Comparison of ENCODE assay signal across 23 cellular contexts in genomic region chr1:57784356-57784755, GRCh38.
"Had no signal": no experiment of that assay in that cellular context is flagged by ENCODE, and none has a peak within 500 bp of the region (broad histone marks: within the 10 kb centered on the region; RNA-seq: fewer than 3 reads in every experiment).

No MANE protein-coding gene starts in this region.

- H3K27me3 ChIP-seq: esophagus muscularis mucosa, foreskin keratinocyte, gastroesophageal sphincter, heart right ventricle, left lung had no signal

- H3K4me3 ChIP-seq: coronary artery, dorsolateral prefrontal cortex, esophagus muscularis mucosa, gastroesophageal sphincter, heart right ventricle, left lung, lower lobe of right lung, mucosa of descending colon had no signal

- H3K9me3 Mint-ChIP-seq: naive B cell had no signal

- H3K27ac Mint-ChIP-seq: mesothelial cell of epicardium, naive B cell had no signal

- H3K27ac ChIP-seq: coronary artery, dorsolateral prefrontal cortex, esophagus muscularis mucosa, foreskin keratinocyte, gastroesophageal sphincter, heart right ventricle, left lung, lower lobe of right lung had no signal

- H3K4me1 Mint-ChIP-seq: naive B cell had no signal

- DNase-seq: dermis blood vessel endothelial cell; dorsolateral prefrontal cortex; effector CD4-positive, alpha-beta T cell; effector memory CD4-positive, alpha-beta T cell; foreskin keratinocyte; heart right ventricle; hippocampal formation; left cardiac atrium; left lung; left ventricle myocardium superior; lower lobe of right lung; mesenchymal stem cell; mucosa of descending colon; naive B cell had no signal

- FAIRE-seq: colon, endothelial cell of umbilical vein, frontal cortex, islet of Langerhans, keratinocyte had no signal

- H3K9me3 ChIP-seq: esophagus muscularis mucosa, gastroesophageal sphincter, heart right ventricle, left lung, lower lobe of right lung, mucosa of descending colon had no signal

- ATAC-seq: foreskin keratinocyte, gastroesophageal sphincter, heart right ventricle, left cardiac atrium, left lung, left ventricle myocardium superior, lower lobe of right lung, mucosa of descending colon had no signal

- H3K4me1 ChIP-seq: esophagus muscularis mucosa, foreskin keratinocyte, gastroesophageal sphincter, heart right ventricle, left lung, lower lobe of right lung had no signal

- H3K36me3 Mint-ChIP-seq: mesothelial cell of epicardium, naive B cell had no signal

- H3K4me3 Mint-ChIP-seq: mesothelial cell of epicardium, naive B cell had no signal

- H3K36me3 ChIP-seq: esophagus muscularis mucosa, gastroesophageal sphincter, heart right ventricle, left lung, lower lobe of right lung had no signal
